Comparison of ENCODE assay signal across 23 cellular contexts in genomic region chr10:129433266-129433665, GRCh38. TPM values are rescaled to one million over a fixed set of nuclear protein-coding genes. Genes with fewer than 3 reads are reported as not detected.
"Had no signal": no experiment of that assay in that cellular context is flagged by ENCODE, and none has a peak within 500 bp of the region (broad histone marks: within the 10 kb centered on the region; RNA-seq: fewer than 3 reads in every experiment).

No MANE protein-coding gene starts in this region.

- H3K27me3 ChIP-seq: SJSA1 had no signal

- FAIRE-seq: HepG2, RCC 7860 had no signal

- H3K4me1 ChIP-seq: SJSA1 had no signal

- H3K27ac ChIP-seq: SJSA1, SK-N-MC had no signal

- H3K36me3 ChIP-seq: SJSA1 had no signal

- DNase-seq: IMR-90, Karpas-422, KG1, MM.1S, NCI-H1092 treated with DMSO at 0.1 percent for 48 hours, NCI-H1417, NCI-H1436 treated with DMSO at 0.1 percent for 48 hours, NCI-H1694, NCI-H187 treated with DMSO at 0.1 percent for 48 hours, NCI-H2029 treated with DMSO at 0.1 percent for 48 hours, NCI-H2227 treated with DMSO at 0.1 percent for 48 hours, NCI-H510A, NCI-H524 treated with DMSO at 0.1 percent for 48 hours, NCI-H69, NCI-H774, Right ventricle myocardium superior, RPMI8226, SIG-M5 had no signal

- H3K4me3 ChIP-seq: SJSA1, SK-N-MC had no signal

RNA-seq across cellular contexts. Expression of gene MGMT, which starts 33.8 kb away (rescaled TPM):
- total RNA-seq: M059J had no signal
